In genomic region chr2:131673400-131674173, GRCh38 we compare ENCODE assay signal across 8 cellular contexts.
A peak's percentile ranks its signal among the peaks of the same experiment; 100 is the strongest.
DNase-seq lines count a peak whose midpoint lies in the region; ATAC-seq and TF ChIP-seq lines count a peak whose summit lies in the region.

No MANE protein-coding gene starts in this region.

- peak overlapping the region; percentile 50 to 75 (median 60) for H3K4me2 ChIP-seq in BLaER1 treated with 17β-estradiol and CSF1 and Interleukin-3, amounts not matched to agents 10 nM and 100 nM

- H3K27ac ChIP-seq in BLaER1 treated with 17β-estradiol and CSF1 and Interleukin-3, amounts not matched to agents 10 nM and 100 nM, result no peak overlapping the region

- H3K27me3 ChIP-seq in BLaER1 treated with 17β-estradiol and CSF1 and Interleukin-3, amounts not matched to agents 10 nM and 100 nM, result peaks cover 0 to 11% (median 5%) of the 10 kb centered on the region in 11 experiments; a peak in 7 of 22 replicates

- no peaks in the 10 kb centered on the region for H4K20me1 ChIP-seq in BLaER1 treated with 17β-estradiol and CSF1 and Interleukin-3, amounts not matched to agents 10 nM and 100 nM

- ATAC-seq in GM19035 (IDR thresholded peaks at IDR 0.05; ENCODE audit: unreplicated experiment), result peak; percentile 85
- ATAC-seq in HG03280 (IDR thresholded peaks at IDR 0.05; ENCODE audit: unreplicated experiment), result peak; percentile 79

- DNase-seq in NCI-H748 treated with DMSO at 0.1 percent for 48 hours (lab: John Stamatoyannopoulos, UW), result peak; percentile 32
- peak; percentile 84 for DNase-seq in activated CD8-positive, alpha-beta memory T cell treated with anti-CD3 and anti-CD28 coated beads, Interleukin-2, amount 50 U/mL, for 48 hours
- DNase-seq in epithelial cell of esophagus (ENCODE audit: low read depth), result peak; percentile 68
- peak; percentile 84 for DNase-seq in mucosa of gallbladder (ENCODE audit: low spot score)
- DNase-seq in stimulated activated CD8-positive, alpha-beta memory T cell treated with anti-CD3 and anti-CD28 coated beads, Interleukin-7, amount 100 ng/mL, for 24 hours (ENCODE audit: low read depth), result peak; percentile 29

- 0 out of 20 replicates have a peak overlapping the region, but pooled peaks of 1 of the 10 experiments have one; percentile 16 for H3K4me3 ChIP-seq in BLaER1 treated with 17β-estradiol and CSF1 and Interleukin-3, amounts not matched to agents 10 nM and 100 nM
- H3K4me3 ChIP-seq in epithelial cell of esophagus (ENCODE audit: low read length), result peak overlapping the region; percentile 24

- H3K36me3 ChIP-seq in BLaER1 treated with 17β-estradiol and CSF1 and Interleukin-3, amounts not matched to agents 10 nM and 100 nM, result no peaks in the 10 kb centered on the region

- peaks cover 11 to 33% (median 22%) of the 10 kb centered on the region in 10 experiments; a peak in 18 of 20 replicates for H3K4me1 ChIP-seq in BLaER1 treated with 17β-estradiol and CSF1 and Interleukin-3, amounts not matched to agents 10 nM and 100 nM

- peaks cover 0 to 22% (median 6%) of the 10 kb centered on the region in 11 experiments; a peak in 13 of 22 replicates for H3K9me3 ChIP-seq in BLaER1 treated with 17β-estradiol and CSF1 and Interleukin-3, amounts not matched to agents 10 nM and 100 nM (replicated peaks in 1 of 11)

- no peak overlapping the region for H3K9ac ChIP-seq in BLaER1 treated with 17β-estradiol and CSF1 and Interleukin-3, amounts not matched to agents 10 nM and 100 nM

- TF ChIP-seq CTCF in epithelial cell of esophagus (IDR thresholded peaks at IDR 0.05; ENCODE audit: insufficient read depth, low read depth, low read length, missing control alignments), result peak; percentile 75

Comparison
In these comparisons a context has a peak if more than half of its experiments do, and no peak if none do; other contexts are left out.
1. DNase-seq: peak in every context shown above with its lines; median percentile 84 in activated CD8-positive, alpha-beta memory T cell treated with anti-CD3 and anti-CD28 coated beads, Interleukin-2, amount 50 U/mL, for 48 hours; 84 in mucosa of gallbladder; 68 in epithelial cell of esophagus; 32 in NCI-H748 treated with DMSO at 0.1 percent for 48 hours; 29 in stimulated activated CD8-positive, alpha-beta memory T cell treated with anti-CD3 and anti-CD28 coated beads, Interleukin-7, amount 100 ng/mL, for 24 hours.